9 cellular contexts compared by ENCODE assay signal in genomic region chr1:218066332-218066731, GRCh38.
"Had no signal": no experiment of that assay in that cellular context is flagged by ENCODE, and none has a peak within 500 bp of the region (broad histone marks: within the 10 kb centered on the region; RNA-seq: fewer than 3 reads in every experiment).

No MANE protein-coding gene starts in this region.

- DNase-seq: GM23248, GOT3, H7, H9, HCEC 1CT, HFFc6 had no signal

- H3K9ac ChIP-seq: GM23248 had no signal

- H3K27ac ChIP-seq: GM23248 had no signal

- H3K9me3 ChIP-seq: HAP-1 had no signal

- H3K4me2 ChIP-seq: GM23338 had no signal

- ATAC-seq: GM23338, HCT116 had no signal

- H3K4me1 ChIP-seq: HAP-1 had no signal

- H2AFZ ChIP-seq: GM23248, GM23338 had no signal

- H3K4me3 ChIP-seq: GM23248, GM23338, HAP-1 had no signal

- H3K36me3 ChIP-seq: HAP-1 had no signal
